ENCODE assay signal across 28 cellular contexts in the genomic region with DNA sequence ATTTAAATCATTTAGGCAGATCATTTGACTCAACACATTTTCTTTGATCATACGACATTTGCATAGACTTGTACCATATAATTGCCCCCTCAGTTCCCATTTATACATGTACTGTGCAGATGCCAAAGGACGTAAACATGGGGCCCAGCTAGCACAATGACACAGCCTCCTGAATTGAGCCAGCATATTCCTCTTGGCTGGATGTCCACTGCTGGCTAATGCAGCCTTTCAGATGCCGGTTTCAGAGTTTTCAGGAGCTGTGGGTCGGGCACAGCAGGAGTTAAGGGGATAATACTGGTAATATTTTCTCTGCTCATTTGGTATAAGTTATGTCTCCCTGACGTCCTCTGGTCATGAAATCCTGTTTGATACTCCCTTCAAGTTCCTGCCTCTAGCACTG. TPM values are rescaled to one million over a fixed set of nuclear protein-coding genes. Genes with fewer than 3 reads are reported as not detected.
DNase-seq lines count a peak whose midpoint lies in the region; ATAC-seq and TF ChIP-seq lines count a peak whose summit lies in the region.
"Had no signal": no experiment of that assay in that cellular context is flagged by ENCODE, and none has a peak within 500 bp of the region (broad histone marks: within the 10 kb centered on the region; RNA-seq: fewer than 3 reads in every experiment).

No MANE protein-coding gene starts in this region.

- H3K27me3 ChIP-seq in WERI-Rb-1 (ENCODE audit: insufficient read depth, low read depth, severe bottlenecking), result no peaks in the 10 kb centered on the region
- H3K27me3 ChIP-seq: right atrium auricular region, thyroid gland had no signal

- no peaks in the 10 kb centered on the region for H3K9me3 ChIP-seq in WERI-Rb-1 (ENCODE audit: severe bottlenecking)
- H3K9me3 ChIP-seq: right atrium auricular region, thyroid gland had no signal

- no peak overlapping the region for H3K4me3 Mint-ChIP-seq in activated naive CD8-positive, alpha-beta T cell treated with anti-CD3 and anti-CD28 coated beads, Interleukin-2, amount 10 ng/mL, durations not matched to agents 7 days and 5 days
- no peak overlapping the region for H3K4me3 Mint-ChIP-seq in activated naive CD8-positive, alpha-beta T cell treated with anti-CD3 and anti-CD28 coated beads, Interleukin-2, amount 50 U/mL, for 24 hours
- H3K4me3 Mint-ChIP-seq in brain (peak overlapping the region in 1 of 5 experiments; percentile 25), type B pancreatic cell (no peak overlapping the region)
- H3K4me3 Mint-ChIP-seq: activated naive CD4-positive, alpha-beta T cell treated with anti-CD3 and anti-CD28 coated beads, Interleukin-2, amount 10 ng/mL, durations not matched to agents 7 days and 5 days had no signal

- no peak for ATAC-seq in activated naive CD8-positive, alpha-beta T cell treated with anti-CD3 and anti-CD28 coated beads, Interleukin-2, amount 10 ng/mL, durations not matched to agents 7 days and 5 days (ENCODE audit: low read depth)
- no peak for ATAC-seq in activated naive CD8-positive, alpha-beta T cell treated with anti-CD3 and anti-CD28 coated beads, Interleukin-2, amount 50 U/mL, for 24 hours
- ATAC-seq in GM19324 (IDR thresholded peaks at IDR 0.05; ENCODE audit: low FRiP score, unreplicated experiment), result no peak
- ATAC-seq: activated CD4-positive, CD25-positive, alpha-beta regulatory T cell treated with anti-CD3 and anti-CD28 coated beads, Interleukin-2, amount 50 U/mL, for 24 hours had no signal

- POLR2A ChIA-PET in activated naive CD8-positive, alpha-beta T cell treated with anti-CD3 and anti-CD28 coated beads, Interleukin-2, amount 10 ng/mL, durations not matched to agents 7 days and 5 days (lab: Charles Lee), result interaction anchor here (1.9 kb wide), 1 partner anchor 39 kb away, joined by 5 read pairs; a partner anchor contains a TSS

- H3K27ac ChIP-seq in WERI-Rb-1, result no peak overlapping the region
- H3K27ac ChIP-seq: thyroid gland had no signal

- no peak overlapping the region for H3K4me3 ChIP-seq in WERI-Rb-1 (ENCODE audit: low read depth, low read length)
- H3K4me3 ChIP-seq: right atrium auricular region, thyroid gland had no signal

- no peaks in the 10 kb centered on the region for H3K9me3 Mint-ChIP-seq in activated naive CD8-positive, alpha-beta T cell treated with anti-CD3 and anti-CD28 coated beads, Interleukin-2, amount 10 ng/mL, durations not matched to agents 7 days and 5 days
- no peaks in the 10 kb centered on the region for H3K9me3 Mint-ChIP-seq in activated naive CD8-positive, alpha-beta T cell treated with anti-CD3 and anti-CD28 coated beads, Interleukin-2, amount 50 U/mL, for 24 hours
- H3K9me3 Mint-ChIP-seq in brain, result no peaks in the 10 kb centered on the region
- H3K9me3 Mint-ChIP-seq in type B pancreatic cell, result no peaks in the 10 kb centered on the region
- H3K9me3 Mint-ChIP-seq: activated naive CD4-positive, alpha-beta T cell treated with anti-CD3 and anti-CD28 coated beads, Interleukin-2, amount 10 ng/mL, durations not matched to agents 7 days and 5 days had no signal

- peak overlapping the region; percentile 23 for H3K27ac Mint-ChIP-seq in activated naive CD8-positive, alpha-beta T cell treated with anti-CD3 and anti-CD28 coated beads, Interleukin-2, amount 10 ng/mL, durations not matched to agents 7 days and 5 days
- no peak overlapping the region for H3K27ac Mint-ChIP-seq in activated naive CD8-positive, alpha-beta T cell treated with anti-CD3 and anti-CD28 coated beads, Interleukin-2, amount 50 U/mL, for 24 hours
- H3K27ac Mint-ChIP-seq in brain (peak overlapping the region; percentile 45 to 94 (median 71)), type B pancreatic cell (peak overlapping the region; percentile 33)
- H3K27ac Mint-ChIP-seq: activated naive CD4-positive, alpha-beta T cell treated with anti-CD3 and anti-CD28 coated beads, Interleukin-2, amount 10 ng/mL, durations not matched to agents 7 days and 5 days had no signal

- H3K4me1 Mint-ChIP-seq in activated naive CD8-positive, alpha-beta T cell treated with anti-CD3 and anti-CD28 coated beads, Interleukin-2, amount 10 ng/mL, durations not matched to agents 7 days and 5 days, result peaks cover 32% of the 10 kb centered on the region
- H3K4me1 Mint-ChIP-seq in activated naive CD8-positive, alpha-beta T cell treated with anti-CD3 and anti-CD28 coated beads, Interleukin-2, amount 50 U/mL, for 24 hours, result peaks cover 21% of the 10 kb centered on the region
- H3K4me1 Mint-ChIP-seq in brain (peaks cover 43% of the 10 kb centered on the region), type B pancreatic cell (ENCODE audit: unreplicated experiment) (peaks cover 25% of the 10 kb centered on the region)

- peaks cover 40% of the 10 kb centered on the region for H3K36me3 Mint-ChIP-seq in activated naive CD8-positive, alpha-beta T cell treated with anti-CD3 and anti-CD28 coated beads, Interleukin-2, amount 10 ng/mL, durations not matched to agents 7 days and 5 days
- peaks cover 5% of the 10 kb centered on the region for H3K36me3 Mint-ChIP-seq in activated naive CD8-positive, alpha-beta T cell treated with anti-CD3 and anti-CD28 coated beads, Interleukin-2, amount 50 U/mL, for 24 hours (ENCODE audit: low read depth)
- H3K36me3 Mint-ChIP-seq in brain (peaks cover 25% of the 10 kb centered on the region), type B pancreatic cell (peaks cover 8% of the 10 kb centered on the region)

- TF ChIP-seq CTCF in brain (conservative IDR thresholded peaks at IDR 0.05) (no peak), type B pancreatic cell (conservative IDR thresholded peaks at IDR 0.05) (no peak), WERI-Rb-1 (IDR thresholded peaks at IDR 0.05; ENCODE audit: low read depth, low read length) (no peak)

- H3K36me3 ChIP-seq in WERI-Rb-1, result no peaks in the 10 kb centered on the region
- H3K36me3 ChIP-seq: right atrium auricular region, thyroid gland had no signal

- H3K27me3 Mint-ChIP-seq in activated naive CD8-positive, alpha-beta T cell treated with anti-CD3 and anti-CD28 coated beads, Interleukin-2, amount 10 ng/mL, durations not matched to agents 7 days and 5 days, result no peaks in the 10 kb centered on the region
- H3K27me3 Mint-ChIP-seq in activated naive CD8-positive, alpha-beta T cell treated with anti-CD3 and anti-CD28 coated beads, Interleukin-2, amount 50 U/mL, for 24 hours, result no peaks in the 10 kb centered on the region
- H3K27me3 Mint-ChIP-seq in brain (no peaks in the 10 kb centered on the region), type B pancreatic cell (no peaks in the 10 kb centered on the region)
- H3K27me3 Mint-ChIP-seq: activated naive CD4-positive, alpha-beta T cell treated with anti-CD3 and anti-CD28 coated beads, Interleukin-2, amount 10 ng/mL, durations not matched to agents 7 days and 5 days had no signal

- DNase-seq in activated naive CD8-positive, alpha-beta T cell treated with anti-CD3 and anti-CD28 coated beads, Interleukin-2, amount 10 ng/mL, durations not matched to agents 7 days and 5 days, result no peak
- DNase-seq in activated naive CD8-positive, alpha-beta T cell treated with anti-CD3 and anti-CD28 coated beads, Interleukin-2, amount 50 U/mL, for 24 hours, result no peak
- peak; percentile 33 for DNase-seq in midbrain (lab: John Stamatoyannopoulos, UW)
- no peak for DNase-seq in type B pancreatic cell (ENCODE audit: extremely low spot score, unreplicated experiment)
- DNase-seq in activated T-cell treated with anti-CD3 and anti-CD28 coated beads for 4 hours, result no peak
- no peak for DNase-seq in WERI-Rb-1
- DNase-seq: 8988T; activated naive CD4-positive, alpha-beta T cell treated with anti-CD3 and anti-CD28 coated beads, Interleukin-2, amount 10 ng/mL, durations not matched to agents 7 days and 5 days; aorta; GDM1; glutamatergic neuron; GOT3; KBM-7; MM.1S; NCI-H1417 treated with DMSO at 0.1 percent for 48 hours; NCI-H2081 treated with DMSO at 0.1 percent for 48 hours; NCI-H345; OCI-M1; SHP77; stimulated activated CD4-positive, alpha-beta T cell treated with anti-CD3 and anti-CD28 coated beads, Interleukin-12 subunit alpha, Interleukin-12 subunit beta, amount 100 ng/mL, for 4 hours; stimulated activated CD4-positive, alpha-beta T cell treated with anti-CD3 and anti-CD28 coated beads, Interleukin-4, amount 100 ng/mL, for 24 hours; stimulated activated naive CD4-positive, alpha-beta T cell; T1000; thyroid gland had no signal

RNA-seq across cellular contexts. Expression of a gene that starts 39.4 kb away (rescaled TPM):
- 100 to 1,000 TPM in 1 of 2 experiments, 10 to 100 TPM in 1; 97.8 to 108 TPM for total RNA-seq in activated naive CD8-positive, alpha-beta T cell treated with anti-CD3 and anti-CD28 coated beads, Interleukin-2, amount 10 ng/mL, durations not matched to agents 7 days and 5 days
- 6.8 TPM for polyA plus RNA-seq in brain (ENCODE audit: insufficient read depth, low read depth, low replicate concordance)
- 13.2 and 15.4 TPM in 2 replicates for total RNA-seq in type B pancreatic cell (ENCODE audit: low replicate concordance)
